Comparison of ENCODE assay signal across 14 cellular contexts in genomic region chr1:161576676-161577075, GRCh38. TPM values are rescaled to one million over a fixed set of nuclear protein-coding genes. Genes with fewer than 3 reads are reported as not detected.
A peak's percentile ranks its signal among the peaks of the same experiment; 100 is the strongest.
DNase-seq lines count a peak whose midpoint lies in the region; ATAC-seq, FAIRE-seq and TF ChIP-seq lines count a peak whose summit lies in the region.
"Not testable (repeated sequence)": the region's sequence is repeated elsewhere in the genome, so short reads cannot be mapped to it uniquely, and the experiment has no call there.
"Had no signal": no experiment of that assay in that cellular context is flagged by ENCODE, and none has a peak within 500 bp of the region (broad histone marks: within the 10 kb centered on the region; RNA-seq: fewer than 3 reads in every experiment).

No MANE protein-coding gene starts in this region.

- H3K9me3 Mint-ChIP-seq in memory B cell: not testable (repeated sequence)

- not testable (repeated sequence) for H3K27me3 Mint-ChIP-seq in memory B cell

- DNase-seq in GM12891 (ENCODE audit: insufficient read length, low spot score); GM19239 (ENCODE audit: insufficient read length, low spot score); Right ventricle myocardium superior; left lung; memory B cell (ENCODE audit: low spot score in 2 of 2); sciatic nerve (ENCODE audit: low spot score); upper lobe of left lung: not testable (repeated sequence)

- H3K9me3 ChIP-seq in left lung, upper lobe of left lung: not testable (repeated sequence)

- TF ChIP-seq POLR2A in GM12891 (IDR thresholded peaks at IDR 0.05; ENCODE audit: low read depth, low read length); upper lobe of left lung (IDR thresholded peaks at IDR 0.05): not testable (repeated sequence)

- not testable (repeated sequence) for H3K27me3 ChIP-seq in left lung, upper lobe of left lung

- TF ChIP-seq CTCF in left lung (IDR thresholded peaks at IDR 0.05); upper lobe of left lung (IDR thresholded peaks at IDR 0.05): not testable (repeated sequence)

- not testable (repeated sequence) for H3K36me3 Mint-ChIP-seq in memory B cell

- ATAC-seq in Right ventricle myocardium superior (ENCODE audit: poor library complexity): peak; percentile 41
- peak; percentile 76 for ATAC-seq in left lung
- peak; percentile 50 for ATAC-seq in memory B cell (ENCODE audit: low read depth)
- peak; percentile 54 for ATAC-seq in sciatic nerve
- peak; percentile 52 to 72 for ATAC-seq in upper lobe of left lung (ENCODE audit: low FRiP score in 2 of 2)

- H3K27ac ChIP-seq in left lung, upper lobe of left lung: not testable (repeated sequence)

- H3K36me3 ChIP-seq in left lung, upper lobe of left lung: not testable (repeated sequence)

- H3K4me3 Mint-ChIP-seq in memory B cell: not testable (repeated sequence)

- intact Hi-C loops in Right ventricle myocardium superior (cut with DNase I); left lung (cut with DNase I); sciatic nerve (cut with DNase I): not testable (repeated sequence)

- H3K4me3 ChIP-seq in left lung, upper lobe of left lung: not testable (repeated sequence)

- not testable (repeated sequence) for H3K4me1 Mint-ChIP-seq in memory B cell

- peak; percentile 13 for FAIRE-seq in GM12891 (lab: Jason Lieb, UNC)
- FAIRE-seq in GM19239 (lab: Jason Lieb, UNC): peak; percentile 77

- TF ChIP-seq EP300 in upper lobe of left lung (IDR thresholded peaks at IDR 0.05): not testable (repeated sequence)

- not testable (repeated sequence) for H3K27ac Mint-ChIP-seq in memory B cell

- H3K4me1 ChIP-seq in left lung, upper lobe of left lung: not testable (repeated sequence)

RNA-seq across cellular contexts. Expression of gene FCGR3A, which starts 27.1 kb away (rescaled TPM):
- polyA plus RNA-seq in GM12891 (2012; ENCODE audit: low read depth, missing spikeins): not detected
- total RNA-seq in Right ventricle myocardium superior (23.0 TPM), left lung (100 to 1,000 TPM in 1 of 2 donors, 10 to 100 TPM in 1; 56.3 to 237 TPM), sciatic nerve (48.8 TPM), upper lobe of left lung (100 to 1,000 TPM in 2 of 6 donors, 10 to 100 TPM in 4; 20.8 to 237 (median 82.8) TPM)
- total RNA-seq: Calu3, Daoy, G401, HFFc6 had no signal
- polyA plus RNA-seq: A549, BJ had no signal

RNA-seq across cellular contexts. Expression of gene HSPA6, which starts 52.3 kb away (rescaled TPM):
- 0.71 TPM for polyA plus RNA-seq in GM12891 (2012; ENCODE audit: low read depth, missing spikeins)
- total RNA-seq in Right ventricle myocardium superior (1.3 TPM), left lung (10 to 100 TPM in 1 of 2 donors, 1 to 10 TPM in 1; 7.1 to 18.7 TPM), sciatic nerve (13.4 TPM), upper lobe of left lung (10 to 100 TPM; 10.8 to 37.7 (median 15.9) TPM)

RNA-seq across cellular contexts. Expression of gene FCGR3B, which starts 54.3 kb away (rescaled TPM):
- not detected for polyA plus RNA-seq in GM12891 (2012; ENCODE audit: low read depth, missing spikeins)
- total RNA-seq in Right ventricle myocardium superior (1.8 TPM), left lung (10 to 100 TPM in 1 of 2 donors, 1 to 10 TPM in 1; 7.8 to 74.8 TPM), sciatic nerve (20.7 TPM), upper lobe of left lung (10 to 100 TPM in 5 of 6 donors, 1 to 10 TPM in 1; 6.3 to 59.2 (median 20.4) TPM)
- total RNA-seq: Calu3; CD4-positive, alpha-beta memory T cell; Daoy; G401; HFFc6 had no signal
- polyA plus RNA-seq: A549; BJ; CD4-positive, alpha-beta memory T cell had no signal
